ENCODE assay signal across 1 cellular context in the genomic region with DNA sequence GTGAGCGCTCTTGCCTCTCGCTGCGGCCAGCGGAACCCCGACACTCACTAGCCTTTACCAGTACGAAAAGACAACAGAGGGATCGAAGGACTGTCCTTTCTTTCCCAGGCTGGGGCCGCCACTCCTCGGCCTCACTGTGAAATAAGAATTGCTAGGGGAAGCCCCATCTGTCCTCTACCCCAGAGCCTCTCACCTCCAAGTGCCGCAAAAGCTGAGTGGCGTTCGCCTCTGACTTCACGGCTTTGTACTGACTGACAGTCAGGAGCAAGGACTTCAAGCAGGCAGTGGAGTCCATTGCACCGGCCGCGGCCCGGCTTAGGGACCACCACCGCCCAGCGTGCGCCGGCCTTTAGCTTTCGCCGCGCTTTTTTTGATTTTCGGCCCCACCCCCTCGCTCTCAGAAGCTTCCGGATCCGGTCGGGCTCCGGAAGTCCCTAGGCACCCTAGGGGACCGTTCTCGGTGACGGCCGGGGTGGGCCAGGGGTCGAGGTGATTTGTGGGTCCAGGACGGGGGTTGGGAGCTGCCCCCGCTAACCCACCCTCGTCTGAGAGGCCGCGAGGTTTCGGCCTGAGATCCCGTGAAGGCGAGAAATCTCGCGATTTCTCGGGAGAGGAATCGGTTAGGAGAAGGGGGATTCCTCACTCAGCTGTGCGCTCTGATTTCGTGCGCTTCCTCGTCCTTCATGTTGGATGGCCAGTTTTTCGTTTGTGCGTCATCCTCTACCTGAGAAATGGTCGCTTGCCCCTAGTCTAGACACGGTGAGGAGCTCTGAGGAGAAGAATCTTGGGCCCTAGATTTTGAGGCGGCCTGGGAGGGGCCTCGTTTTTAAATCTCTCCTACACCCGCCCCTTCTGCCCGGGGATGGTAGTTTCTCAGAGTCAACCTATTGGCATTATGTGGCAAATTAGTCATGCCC.
TF ChIP-seq lines count a peak whose summit lies in the region.

Gene CIP2A (minus strand): TSS at position 358 of the 917 bp plus-strand sequence. CDS start 63 bp downstream, at position 295.
A gene with protein sequence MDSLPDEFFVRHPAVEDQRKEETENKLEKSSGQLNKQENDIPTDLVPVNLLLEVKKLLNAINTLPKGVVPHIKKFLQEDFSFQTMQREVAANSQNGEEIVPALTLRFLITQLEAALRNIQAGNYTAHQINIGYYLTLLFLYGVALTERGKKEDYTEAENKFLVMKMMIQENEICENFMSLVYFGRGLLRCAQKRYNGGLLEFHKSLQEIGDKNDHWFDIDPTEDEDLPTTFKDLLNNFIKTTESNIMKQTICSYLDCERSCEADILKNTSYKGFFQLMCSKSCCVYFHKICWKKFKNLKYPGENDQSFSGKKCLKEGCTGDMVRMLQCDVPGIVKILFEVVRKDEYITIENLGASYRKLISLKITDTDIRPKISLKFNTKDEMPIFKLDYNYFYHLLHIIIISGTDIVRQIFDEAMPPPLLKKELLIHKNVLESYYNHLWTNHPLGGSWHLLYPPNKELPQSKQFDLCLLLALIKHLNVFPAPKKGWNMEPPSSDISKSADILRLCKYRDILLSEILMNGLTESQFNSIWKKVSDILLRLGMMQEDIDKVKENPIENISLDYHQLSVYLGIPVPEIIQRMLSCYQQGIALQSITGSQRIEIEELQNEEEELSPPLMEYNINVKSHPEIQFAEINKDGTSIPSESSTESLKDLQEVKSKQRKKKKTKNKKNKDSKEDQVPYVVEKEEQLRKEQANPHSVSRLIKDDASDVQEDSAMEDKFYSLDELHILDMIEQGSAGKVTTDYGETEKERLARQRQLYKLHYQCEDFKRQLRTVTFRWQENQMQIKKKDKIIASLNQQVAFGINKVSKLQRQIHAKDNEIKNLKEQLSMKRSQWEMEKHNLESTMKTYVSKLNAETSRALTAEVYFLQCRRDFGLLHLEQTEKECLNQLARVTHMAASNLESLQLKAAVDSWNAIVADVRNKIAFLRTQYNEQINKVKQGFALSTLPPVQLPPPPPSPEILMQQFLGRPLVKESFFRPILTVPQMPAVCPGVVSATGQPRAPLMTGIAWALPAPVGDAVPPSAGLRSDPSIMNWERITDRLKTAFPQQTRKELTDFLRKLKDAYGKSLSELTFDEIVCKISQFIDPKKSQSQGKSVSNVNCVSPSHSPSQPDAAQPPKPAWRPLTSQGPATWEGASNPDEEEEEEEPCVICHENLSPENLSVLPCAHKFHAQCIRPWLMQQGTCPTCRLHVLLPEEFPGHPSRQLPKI (plus strand): TSS at position 642 of the 917 bp plus-strand sequence. CDS start 15,685 bp downstream, outside the sequence.

TF ChIP-seq in GM12878, 131 proteins besides CTCF, POLR2A, EP300 and RAD21 (continued from another document and continues in another):
- no peak for TF ChIP-seq USF2 (IDR thresholded peaks at IDR 0.05; ENCODE audit: borderline replicate concordance, low read depth, low read length)
- peak; percentile 100 for TF ChIP-seq ASH2L (IDR thresholded peaks at IDR 0.05; ENCODE audit: borderline replicate concordance, low read depth)
- TF ChIP-seq RELA (IDR thresholded peaks at IDR 0.05; ENCODE audit: borderline replicate concordance, partially characterized antibody) = peak; percentile 91
- TF ChIP-seq CREM (IDR thresholded peaks at IDR 0.05; ENCODE audit: low read depth) = peak; percentile 50
- TF ChIP-seq PBX3 (IDR thresholded peaks at IDR 0.05; ENCODE audit: insufficient replicate concordance, low read depth, low read length) = peak; percentile 10
- no peak for TF ChIP-seq REST (IDR thresholded peaks at IDR 0.05; ENCODE audit: low read depth, low read length)
- TF ChIP-seq WRNIP1 (IDR thresholded peaks at IDR 0.05; ENCODE audit: borderline replicate concordance, low read depth, low read length) = no peak
- TF ChIP-seq GATAD2B (conservative IDR thresholded peaks at IDR 0.05; ENCODE audit: low read depth) = peak; percentile 82
- peak; percentile 17; the same call in 1 of the 2 replicates for TF ChIP-seq ZNF207 (IDR thresholded peaks at IDR 0.05; ENCODE audit: borderline replicate concordance)
- no peak for TF ChIP-seq IRF3 (IDR thresholded peaks at IDR 0.05)
- TF ChIP-seq, protein P1, sequence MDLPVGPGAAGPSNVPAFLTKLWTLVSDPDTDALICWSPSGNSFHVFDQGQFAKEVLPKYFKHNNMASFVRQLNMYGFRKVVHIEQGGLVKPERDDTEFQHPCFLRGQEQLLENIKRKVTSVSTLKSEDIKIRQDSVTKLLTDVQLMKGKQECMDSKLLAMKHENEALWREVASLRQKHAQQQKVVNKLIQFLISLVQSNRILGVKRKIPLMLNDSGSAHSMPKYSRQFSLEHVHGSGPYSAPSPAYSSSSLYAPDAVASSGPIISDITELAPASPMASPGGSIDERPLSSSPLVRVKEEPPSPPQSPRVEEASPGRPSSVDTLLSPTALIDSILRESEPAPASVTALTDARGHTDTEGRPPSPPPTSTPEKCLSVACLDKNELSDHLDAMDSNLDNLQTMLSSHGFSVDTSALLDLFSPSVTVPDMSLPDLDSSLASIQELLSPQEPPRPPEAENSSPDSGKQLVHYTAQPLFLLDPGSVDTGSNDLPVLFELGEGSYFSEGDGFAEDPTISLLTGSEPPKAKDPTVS (IDR thresholded peaks at IDR 0.05; ENCODE audit: low read depth, low read length) = 0 out of 2 replicates have a peak, but pooled peaks have one; percentile 17
- no peak for TF ChIP-seq KLF5 (IDR thresholded peaks at IDR 0.05; ENCODE audit: partially characterized antibody)
- TF ChIP-seq ATF3 (IDR thresholded peaks at IDR 0.05; ENCODE audit: borderline replicate concordance, extremely low read depth, low read depth, low read length) = no peak
- peak; percentile 49 for TF ChIP-seq CREB1 (IDR thresholded peaks at IDR 0.05; ENCODE audit: low read depth)
- no peak; the same call in 1 of the 2 replicates for TF ChIP-seq ZNF687 (IDR thresholded peaks at IDR 0.05)
- peak in 1 of 2 experiments; percentile 33; a peak in 1 of 4 replicates for TF ChIP-seq ETV6 (conservative IDR thresholded peaks at IDR 0.05 in 1 of 2, IDR thresholded peaks at IDR 0.05 in 1 of 2; ENCODE audit: borderline replicate concordance in 1 of 2, low read depth in 1 of 2)
- TF ChIP-seq NR2F1 (conservative IDR thresholded peaks at IDR 0.05) = peak; percentile 93
- peak; percentile 100 for TF ChIP-seq SIN3A (IDR thresholded peaks at IDR 0.05; ENCODE audit: low read depth, low read length)
- no peak for TF ChIP-seq PRDM15 (CRISPR knock-in tag; IDR thresholded peaks at IDR 0.05)
- TF ChIP-seq, protein P2, sequence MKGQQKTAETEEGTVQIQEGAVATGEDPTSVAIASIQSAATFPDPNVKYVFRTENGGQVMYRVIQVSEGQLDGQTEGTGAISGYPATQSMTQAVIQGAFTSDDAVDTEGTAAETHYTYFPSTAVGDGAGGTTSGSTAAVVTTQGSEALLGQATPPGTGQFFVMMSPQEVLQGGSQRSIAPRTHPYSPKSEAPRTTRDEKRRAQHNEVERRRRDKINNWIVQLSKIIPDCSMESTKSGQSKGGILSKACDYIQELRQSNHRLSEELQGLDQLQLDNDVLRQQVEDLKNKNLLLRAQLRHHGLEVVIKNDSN (IDR thresholded peaks at IDR 0.05; ENCODE audit: borderline replicate concordance, extremely low read length, insufficient read depth, low read depth, low read length) = no peak
- TF ChIP-seq ZSCAN29 (IDR thresholded peaks at IDR 0.05) = no peak
- TF ChIP-seq NFIC (IDR thresholded peaks at IDR 0.05; ENCODE audit: low read depth, low read length) = peak; percentile 51; the same call in 1 of the 2 replicates
- peak; percentile 41 for TF ChIP-seq RUNX3 (IDR thresholded peaks at IDR 0.05; ENCODE audit: low read length)
